In the genomic region with DNA sequence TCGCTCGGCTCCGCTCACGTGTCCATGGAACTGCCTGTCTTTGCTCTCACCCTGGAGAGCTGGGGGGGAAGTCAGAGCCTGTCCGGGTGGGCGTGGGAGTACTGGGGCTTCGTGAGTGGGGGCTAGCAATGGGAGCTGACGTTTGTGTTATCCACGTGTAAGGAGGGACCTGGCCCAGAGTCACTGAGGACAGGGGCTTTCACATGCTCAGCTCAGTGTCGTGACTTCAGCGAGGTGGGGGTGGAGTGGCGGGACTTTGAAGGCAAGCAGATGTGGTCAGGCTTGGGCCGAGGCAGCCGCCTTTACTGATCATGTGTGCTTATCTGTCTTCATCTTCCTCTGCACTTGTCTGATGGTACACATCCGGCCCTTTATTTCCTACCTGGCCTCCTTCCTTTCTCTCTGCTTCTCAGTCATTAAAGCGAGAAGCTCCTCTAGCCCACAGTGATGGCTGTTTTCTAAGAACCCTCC, we compare ENCODE assay signal across 7 cellular contexts.
DNase-seq lines count a peak whose midpoint lies in the region; ATAC-seq and TF ChIP-seq lines count a peak whose summit lies in the region.

No MANE protein-coding gene starts in this region.

- no peaks in the 10 kb centered on the region for H3K27me3 Mint-ChIP-seq in activated CD4-positive, alpha-beta T cell treated with anti-CD3 and anti-CD28 coated beads for 36 hours

- no peak for TF ChIP-seq CTCF in tibial nerve (IDR thresholded peaks at IDR 0.05)

- no peak overlapping the region for H3K9ac ChIP-seq in rectal smooth muscle tissue (ENCODE audit: low read length)

- no peaks in the 10 kb centered on the region for H3K9me3 Mint-ChIP-seq in activated CD4-positive, alpha-beta T cell treated with anti-CD3 and anti-CD28 coated beads for 36 hours (ENCODE audit: low read depth)

- TF ChIP-seq EP300 in tibial nerve (IDR thresholded peaks at IDR 0.05): peak in 1 of 2 donors; percentile 1

- POLR2A ChIA-PET in activated CD4-positive, alpha-beta T cell treated with anti-CD3 and anti-CD28 coated beads for 36 hours (lab: Charles Lee): interaction anchor here (0.7 to 1.2 kb wide), 2 partner anchors 9 to 14 kb away, joined by 3 to 4 read pairs; no protein-coding TSS in a partner anchor

- peak; percentile 69 for DNase-seq in activated CD4-positive, alpha-beta T cell treated with anti-CD3 and anti-CD28 coated beads for 36 hours
- DNase-seq in tibial nerve (ENCODE audit: low spot score in 2 of 2): no peak
- DNase-seq in NCI-H1417 (lab: John Stamatoyannopoulos, UW): no peak
- DNase-seq in NK-92 (lab: John Stamatoyannopoulos, UW; ENCODE audit: unreplicated experiment): no peak

- intact Hi-C loops in activated CD4-positive, alpha-beta T cell treated with anti-CD3 and anti-CD28 coated beads for 36 hours (cut with DNase I, micrococcal nuclease): loop anchor here in 1 of 2 experiments (5.0 kb wide), 1 partner anchor 306 kb away; a partner anchor contains a TSS

- no peaks in the 10 kb centered on the region for H3K36me3 Mint-ChIP-seq in activated CD4-positive, alpha-beta T cell treated with anti-CD3 and anti-CD28 coated beads for 36 hours (ENCODE audit: low read depth)

- no peaks in the 10 kb centered on the region for H3K9me3 ChIP-seq in tibial nerve

- H3K4me3 ChIP-seq in rectal smooth muscle tissue (ENCODE audit: low read length) (no peak overlapping the region), tibial nerve (no peak overlapping the region)

- H3K4me3 Mint-ChIP-seq in activated CD4-positive, alpha-beta T cell treated with anti-CD3 and anti-CD28 coated beads for 36 hours: no peak overlapping the region

- H3K36me3 ChIP-seq in rectal smooth muscle tissue (ENCODE audit: control insufficient read depth, insufficient read depth, low read length) (no peaks in the 10 kb centered on the region), tibial nerve (peaks cover 0 to 48% (median 0%) of the 10 kb centered on the region in 3 donors)

- CTCF ChIA-PET in activated CD4-positive, alpha-beta T cell treated with anti-CD3 and anti-CD28 coated beads for 36 hours (lab: Charles Lee): interaction anchor here (0.5 to 2.5 kb wide), 9 partner anchors 11 to 410 kb away, joined by 3 to 6 read pairs (median 3); a partner anchor contains a TSS

- H3K27me3 ChIP-seq in rectal smooth muscle tissue (ENCODE audit: control insufficient read depth, insufficient read depth, low read length): no peaks in the 10 kb centered on the region
- no peaks in the 10 kb centered on the region for H3K27me3 ChIP-seq in tibial nerve

- peaks cover 63% of the 10 kb centered on the region for H3K4me1 Mint-ChIP-seq in activated CD4-positive, alpha-beta T cell treated with anti-CD3 and anti-CD28 coated beads for 36 hours

- H3K27ac ChIP-seq in angular gyrus (ENCODE audit: low read depth, low read length) (peak overlapping the region; percentile 44), rectal smooth muscle tissue (ENCODE audit: low read depth, low read length) (peak overlapping the region; percentile 47), tibial nerve (peak overlapping the region; percentile 63 to 99 (median 92))

- ATAC-seq in activated CD4-positive, alpha-beta T cell treated with anti-CD3 and anti-CD28 coated beads for 36 hours: peak; percentile 87
- no peak for ATAC-seq in GM21717 (IDR thresholded peaks at IDR 0.05; ENCODE audit: unreplicated experiment)

- H3K4me1 ChIP-seq in rectal smooth muscle tissue (ENCODE audit: control insufficient read depth, insufficient read depth, low read length) (peaks cover 26% of the 10 kb centered on the region), tibial nerve (peaks cover 0 to 79% (median 52%) of the 10 kb centered on the region in 4 donors)

- TF ChIP-seq POLR2A in tibial nerve (IDR thresholded peaks at IDR 0.05): no peak

- 64 to 68% methylated on average over 16 of the region's 16 CpGs for WGBS in tibial nerve, 2 donors

- H3K27ac Mint-ChIP-seq in activated CD4-positive, alpha-beta T cell treated with anti-CD3 and anti-CD28 coated beads for 36 hours: peak overlapping the region; percentile 85
